Comparison of ENCODE assay signal across 8 cellular contexts in genomic region chr4:52711834-52712171, GRCh38. TPM values are rescaled to one million over a fixed set of nuclear protein-coding genes. Genes with fewer than 3 reads are reported as not detected.
DNase-seq lines count a peak whose midpoint lies in the region; ATAC-seq and TF ChIP-seq lines count a peak whose summit lies in the region.

No MANE protein-coding gene starts in this region.

- BruUV-seq in Caco-2 (replicated peaks; lab: Mats Ljungman, UMichigan) = no TSS peak

- H3K4me1 ChIP-seq in Caco-2 = peaks cover 11% of the 10 kb centered on the region

- CTCF ChIA-PET in Caco-2 (lab: Charles Lee) = interaction anchor here (0.5 to 1.1 kb wide), 5 partner anchors 10 to 336 kb away, joined by 3 to 8 read pairs (median 3); no protein-coding TSS in a partner anchor

- peaks cover 12% of the 10 kb centered on the region for H3K4me1 Mint-ChIP-seq in Caco-2 (ENCODE audit: low read depth, unreplicated experiment)
- peaks cover 26 to 39% of the 10 kb centered on the region in 2 donors for H3K4me1 Mint-ChIP-seq in effector memory CD8-positive, alpha-beta T cell (ENCODE audit: low read depth in 2 of 2)

- no peaks in the 10 kb centered on the region for H3K9me3 Mint-ChIP-seq in Caco-2 (ENCODE audit: unreplicated experiment)
- H3K9me3 Mint-ChIP-seq in effector memory CD8-positive, alpha-beta T cell = no peaks in the 10 kb centered on the region

- TF ChIP-seq CTCF in Caco-2 (IDR thresholded peaks at IDR 0.05; ENCODE audit: insufficient read depth in 1 of 2, low read depth in 1 of 2, low read length in 1 of 2, severe bottlenecking in 1 of 2, unreplicated experiment in 1 of 2) (no peak), LNCaP clone FGC (IDR thresholded peaks at IDR 0.05; ENCODE audit: control insufficient read depth, extremely low read depth, insufficient read depth) (no peak)

- H3K9me3 ChIP-seq in Caco-2 = no peaks in the 10 kb centered on the region

- peak overlapping the region; percentile 88 for H3K4me3 Mint-ChIP-seq in Caco-2 (ENCODE audit: unreplicated experiment)
- peak overlapping the region; percentile 87 to 88 for H3K4me3 Mint-ChIP-seq in effector memory CD8-positive, alpha-beta T cell

- peak overlapping the region; percentile 32 for H3K27ac Mint-ChIP-seq in Caco-2 (ENCODE audit: unreplicated experiment)
- peak overlapping the region; percentile 75 to 88 for H3K27ac Mint-ChIP-seq in effector memory CD8-positive, alpha-beta T cell

- peaks cover 2% of the 10 kb centered on the region for H3K36me3 ChIP-seq in Caco-2 (ENCODE audit: control insufficient read depth, insufficient read depth, low read length)

- DNase-seq in Caco-2 (no peak), LNCaP clone FGC (ENCODE audit: low read depth) (no peak), skeletal muscle cell (ENCODE audit: low read depth) (no peak), HUDEP-2 (lab: John Stamatoyannopoulos, UW; ENCODE audit: unreplicated experiment in 76 of 76) (no peak), foreskin melanocyte (no peak), germinal center (ENCODE audit: low spot score) (no peak)
- no peak for DNase-seq in effector memory CD8-positive, alpha-beta T cell

- no peaks in the 10 kb centered on the region for H3K27me3 ChIP-seq in Caco-2 (replicated peaks; ENCODE audit: control insufficient read depth, insufficient read depth, low read length)

- peaks cover 3% of the 10 kb centered on the region for H3K27me3 Mint-ChIP-seq in Caco-2 (ENCODE audit: insufficient read depth, unreplicated experiment)
- H3K27me3 Mint-ChIP-seq in effector memory CD8-positive, alpha-beta T cell = no peaks in the 10 kb centered on the region

- peak; percentile 8 for ATAC-seq in GM21528 (IDR thresholded peaks at IDR 0.05; ENCODE audit: low FRiP score, unreplicated experiment)
- no peak for ATAC-seq in effector memory CD8-positive, alpha-beta T cell (replicated peaks)

- H3K36me3 Mint-ChIP-seq in Caco-2 (ENCODE audit: insufficient read depth, unreplicated experiment) = peaks cover 49% of the 10 kb centered on the region
- peaks cover 20% of the 10 kb centered on the region for H3K36me3 Mint-ChIP-seq in effector memory CD8-positive, alpha-beta T cell (ENCODE audit: insufficient read depth)

- intact Hi-C loops in Caco-2 (cut with micrococcal nuclease; ENCODE audit: unreplicated experiment) = loop anchor here (1.0 to 2.0 kb wide), 4 partner anchors 52 to 271 kb away; partner anchors contain the start of gene RASL11B

- POLR2A ChIA-PET in Caco-2 (lab: Charles Lee) = interaction anchor here (0.5 to 3.1 kb wide), 15 partner anchors 9 to 870 kb away, joined by 3 to 52 read pairs (median 5); partner anchors contain the start of genes ERVMER34-1 and USP46

- H3K4me3 ChIP-seq in Caco-2 (ENCODE audit: low read depth, low read length) = peak overlapping the region; percentile 34
- peak overlapping the region; percentile 80 for H3K4me3 ChIP-seq in LNCaP clone FGC (ENCODE audit: low read depth, low read length)
- peak overlapping the region; percentile 39 for H3K4me3 ChIP-seq in skeletal muscle cell (ENCODE audit: low read depth, low read length)

RNA-seq across cellular contexts. Expression of gene ERVMER34-1, which starts 39.4 kb away (rescaled TPM):
- total RNA-seq in Caco-2 (2022) = 73.3 and 85.6 TPM in 2 replicates

RNA-seq across cellular contexts. Expression of gene USP46, which starts 52.7 kb away (rescaled TPM):
- 26.4 and 32.2 TPM in 2 replicates for total RNA-seq in Caco-2 (2022)
